Comparison of ENCODE assay signal across 20 cellular contexts in genomic region chr19:7731615-7732014, GRCh38. TPM values are rescaled to one million over a fixed set of nuclear protein-coding genes. Genes with fewer than 3 reads are reported as not detected.
A peak's percentile ranks its signal among the peaks of the same experiment; 100 is the strongest.
DNase-seq lines count a peak whose midpoint lies in the region; ATAC-seq and TF ChIP-seq lines count a peak whose summit lies in the region.
"Had no signal": no experiment of that assay in that cellular context is flagged by ENCODE, and none has a peak within 500 bp of the region (broad histone marks: within the 10 kb centered on the region; RNA-seq: fewer than 3 reads in every experiment).

No MANE protein-coding gene starts in this region.

- no peaks in the 10 kb centered on the region for H3K36me3 Mint-ChIP-seq in WTC11

- no peaks in the 10 kb centered on the region for H3K9me3 ChIP-seq in liver (ENCODE audit: control insufficient read depth in 4 of 4, low read length in 3 of 4)
- no peaks in the 10 kb centered on the region for H3K9me3 ChIP-seq in testis
- H3K9me3 ChIP-seq: BE2C, SK-N-SH had no signal

- no peaks in the 10 kb centered on the region for H3K9me3 Mint-ChIP-seq in WTC11

- no peak overlapping the region for H3K27ac Mint-ChIP-seq in WTC11

- H3K4me1 Mint-ChIP-seq in WTC11: peaks cover 13% of the 10 kb centered on the region

- WGBS in liver: 57% methylated on average over 5 of the region's 5 CpGs
- WGBS in testis, 2 donors: 61 to 68% methylated on average over 4 to 5 of the region's 5 CpGs

- DNase-seq in WTC11 (ENCODE audit: low spot score) (no peak), testis (no peak)
- DNase-seq: BE2C; EL; GF-D8; Kasumi-1; NCI-H1694; NCI-H2081; NCI-H2171; NCI-H345; NCI-H524; NCI-H774; NK-92 treated with Interleukin-12 subunit alpha and Interleukin-12 subunit beta, amount 100 ng/mL, for 24 hours; SIG-M5; SK-N-SH had no signal

- intact Hi-C loops in testis (cut with DNase I; ENCODE audit: low total_unique reads): no loop called here

- H3K4me3 ChIP-seq in liver (ENCODE audit: low read depth in 1 of 3, low read length in 3 of 3) (peak overlapping the region in 2 of 3 donors; percentile 5 to 29), testis (no peak overlapping the region)

- H3K27me3 Mint-ChIP-seq in WTC11 (ENCODE audit: low read depth): peaks cover 86% of the 10 kb centered on the region

- H3K27ac ChIP-seq in liver (ENCODE audit: low read depth in 1 of 2, low read length in 2 of 2) (no peak overlapping the region), testis (no peak overlapping the region)
- H3K27ac ChIP-seq: RWPE1 had no signal

- H3K36me3 ChIP-seq in liver (ENCODE audit: control insufficient read depth in 4 of 4, insufficient read depth in 3 of 4, low read depth in 1 of 4, low read length in 3 of 4): no peaks in the 10 kb centered on the region
- H3K36me3 ChIP-seq in testis (ENCODE audit: low read depth, missing control alignments): no peaks in the 10 kb centered on the region
- H3K36me3 ChIP-seq: BE2C had no signal

- TF ChIP-seq RAD21 in liver (IDR thresholded peaks at IDR 0.05): no peak

- POLR2A ChIA-PET in WTC11 (lab: Charles Lee): no interaction called here

- CTCF ChIA-PET in WTC11 (lab: Charles Lee): interaction anchor here (1.8 kb wide), 1 partner anchor 68 kb away, joined by 6 read pairs; no protein-coding TSS in a partner anchor

- H3K27me3 ChIP-seq in liver (ENCODE audit: control insufficient read depth in 4 of 4, insufficient read depth in 4 of 4, low read length in 3 of 4) (peaks cover 0 to 9% (median 2%) of the 10 kb centered on the region in 4 donors), testis (no peaks in the 10 kb centered on the region)

- TF ChIP-seq CTCF in WTC11 (IDR thresholded peaks at IDR 0.05): no peak
- TF ChIP-seq CTCF in liver (IDR thresholded peaks at IDR 0.05; ENCODE audit: low read depth, low read length, missing input control): no peak
- TF ChIP-seq CTCF in testis (IDR thresholded peaks at IDR 0.05): no peak

- H3K4me1 ChIP-seq in liver (ENCODE audit: control insufficient read depth in 4 of 4, insufficient read depth in 4 of 4, low read length in 3 of 4): peaks cover 0 to 2% (median 0%) of the 10 kb centered on the region in 4 donors
- peaks cover 3% of the 10 kb centered on the region for H3K4me1 ChIP-seq in testis
- H3K4me1 ChIP-seq: BE2C had no signal

- H3K9ac ChIP-seq in liver (ENCODE audit: low read depth in 1 of 2, low read length in 2 of 2): no peak overlapping the region
- H3K9ac ChIP-seq: SK-N-SH had no signal

- TF ChIP-seq POLR2A in testis (IDR thresholded peaks at IDR 0.05): no peak

- ATAC-seq in WTC11 (no peak), GM19328 (IDR thresholded peaks at IDR 0.05; ENCODE audit: unreplicated experiment) (no peak)

- H3K4me3 Mint-ChIP-seq in WTC11: peak overlapping the region; percentile 32

TF ChIP-seq in WTC11, 78 proteins besides CTCF, POLR2A, EP300 and RAD21:
- TF ChIP-seq NFATC4 (CRISPR knock-in tag; IDR thresholded peaks at IDR 0.05) (no peak), FOXK1 (CRISPR knock-in tag; IDR thresholded peaks at IDR 0.05) (no peak)

TF ChIP-seq in liver, 16 proteins besides CTCF, POLR2A, EP300 and RAD21:
- no peak for TF ChIP-seq NR2F2 (IDR thresholded peaks at IDR 0.05)
- TF ChIP-seq ATF3 (IDR thresholded peaks at IDR 0.05): no peak
- TF ChIP-seq RXRA (IDR thresholded peaks at IDR 0.05): no peak

RNA-seq across cellular contexts. Expression of gene CLEC4G, which starts 0.3 kb away (rescaled TPM):
- total RNA-seq in WTC11 (2021) (0.55 to 0.66 TPM (median 0.62 TPM) in 3 replicates), liver (10 to 100 TPM in 1 of 2 donors, 1 to 10 TPM in 1; 7.7 to 43.9 TPM), testis (1 to 10 TPM in 1 of 2 donors, not detected in 1; 1.2 TPM)
- polyA plus RNA-seq in liver (10 to 100 TPM; 47.4 to 69.0 TPM), testis (ENCODE audit: insufficient read depth, low read depth, low replicate concordance) (0.71 TPM)
- total RNA-seq: H4, MCF 10A had no signal
- polyA plus RNA-seq: SK-N-SH had no signal

RNA-seq across cellular contexts. Expression of gene CD209, which starts 15.7 kb away (rescaled TPM):
- total RNA-seq in WTC11 (2021) (0.09 to 0.44 TPM in 2 of 3 replicates, not detected in the other), liver (1 to 10 TPM; 1.6 to 1.9 TPM), testis (under 1 TPM; 0.55 to 0.74 TPM)
- polyA plus RNA-seq in liver (1 to 10 TPM in 1 of 2 donors, under 1 TPM in 1; 0.44 to 3.5 TPM), testis (ENCODE audit: insufficient read depth, low read depth, low replicate concordance) (5.0 TPM)
- total RNA-seq: MCF 10A had no signal
- polyA plus RNA-seq: SK-N-SH had no signal

RNA-seq across cellular contexts. Expression of gene FCER2, which starts 29.7 kb away (rescaled TPM):
- 0.37 to 0.48 TPM (median 0.46 TPM) in 3 replicates for total RNA-seq in WTC11 (2021)
- under 1 TPM in 1 of 2 donors, not detected in 1; 0.14 TPM for total RNA-seq in liver
- not detected for polyA plus RNA-seq in liver
- under 1 TPM; 0.79 to 0.87 TPM for total RNA-seq in testis
- 1.1 TPM for polyA plus RNA-seq in testis (ENCODE audit: insufficient read depth, low read depth, low replicate concordance)
- total RNA-seq: H4, MCF 10A had no signal
- polyA plus RNA-seq: SK-N-SH had no signal

RNA-seq across cellular contexts. Expression of gene CLEC4M, which starts 31.4 kb away (rescaled TPM):
- total RNA-seq in WTC11 (2021) (not detected in 3 replicates), liver (10 to 100 TPM; 22.2 to 33.0 TPM), testis (10 to 100 TPM in 1 of 2 donors, 1 to 10 TPM in 1; 9.4 to 14.9 TPM)
- polyA plus RNA-seq in liver (10 to 100 TPM; 32.7 to 33.5 TPM), testis (ENCODE audit: insufficient read depth, low read depth, low replicate concordance) (14.5 TPM)
- total RNA-seq: H4, MCF 10A had no signal
- polyA plus RNA-seq: SK-N-SH had no signal

RNA-seq across cellular contexts. Expression of gene TRAPPC5, which starts 51.0 kb away (rescaled TPM):
- 122 to 127 TPM (median 124 TPM) in 3 replicates for total RNA-seq in WTC11 (2021)
- 10 to 100 TPM; 22.5 to 38.3 TPM for total RNA-seq in liver
- polyA plus RNA-seq in liver: 100 to 1,000 TPM in 1 of 2 donors, 10 to 100 TPM in 1; 72.1 to 130 TPM
- 100 to 1,000 TPM; 194 to 226 TPM for total RNA-seq in testis
- polyA plus RNA-seq in testis (ENCODE audit: insufficient read depth, low read depth, low replicate concordance): 214 TPM

Comparison
In these comparisons a context has a peak if more than half of its experiments do, and no peak if none do; other contexts are left out.
1. H3K4me3 ChIP-seq: peak in liver (2 of 3); none in testis (0 of 2).